In genomic region chr16:82293671-82294070, GRCh38 we compare ENCODE assay signal across 38 cellular contexts.
"Had no signal": no experiment of that assay in that cellular context is flagged by ENCODE, and none has a peak within 500 bp of the region (broad histone marks: within the 10 kb centered on the region; RNA-seq: fewer than 3 reads in every experiment).

No MANE protein-coding gene starts in this region.

- H3K27me3 ChIP-seq: adrenal gland, ascending aorta, body of pancreas, brain microvascular endothelial cell, breast epithelium had no signal

- H3K27ac ChIP-seq: adrenal gland, ascending aorta, body of pancreas, brain microvascular endothelial cell, breast epithelium, cardiac muscle cell had no signal

- H3K4me1 Mint-ChIP-seq: activated naive CD4-positive, alpha-beta T cell treated with anti-CD3 and anti-CD28 coated beads, Interleukin-2, amount 10 ng/mL, durations not matched to agents 7 days and 5 days; activated naive CD4-positive, alpha-beta T cell treated with anti-CD3 and anti-CD28 coated beads, Interleukin-2, amount 50 U/mL, for 24 hours; activated naive CD8-positive, alpha-beta T cell treated with anti-CD3 and anti-CD28 coated beads for 36 hours; activated naive CD8-positive, alpha-beta T cell treated with anti-CD3 and anti-CD28 coated beads, Interleukin-2, amount 10 ng/mL, durations not matched to agents 7 days and 5 days; activated naive CD8-positive, alpha-beta T cell treated with anti-CD3 and anti-CD28 coated beads, Interleukin-2, amount 50 U/mL, for 24 hours; activated T-helper 17 cell treated with anti-CD3 and anti-CD28 coated beads, Interleukin-2, amount 50 U/mL, for 72 hours; central memory CD8-positive, alpha-beta T cell had no signal

- H3K4me3 Mint-ChIP-seq: activated naive CD4-positive, alpha-beta T cell treated with anti-CD3 and anti-CD28 coated beads for 36 hours; activated naive CD4-positive, alpha-beta T cell treated with anti-CD3 and anti-CD28 coated beads, Interleukin-2, amount 10 ng/mL, durations not matched to agents 7 days and 5 days; activated naive CD4-positive, alpha-beta T cell treated with anti-CD3 and anti-CD28 coated beads, Interleukin-2, amount 50 U/mL, for 24 hours; activated naive CD8-positive, alpha-beta T cell; activated naive CD8-positive, alpha-beta T cell treated with anti-CD3 and anti-CD28 coated beads for 36 hours; activated naive CD8-positive, alpha-beta T cell treated with anti-CD3 and anti-CD28 coated beads, Interleukin-2, amount 10 ng/mL, durations not matched to agents 7 days and 5 days; activated naive CD8-positive, alpha-beta T cell treated with anti-CD3 and anti-CD28 coated beads, Interleukin-2, amount 50 U/mL, for 24 hours; activated T-cell treated with anti-CD3 and anti-CD28 coated beads, Interleukin-2, amount 50 U/mL, for 24 hours; activated T-cell treated with anti-CD3 and anti-CD28 coated beads, Interleukin-2, amount 50 U/mL, for 4 hours; activated T-cell treated with anti-CD3 and anti-CD28 coated beads, Interleukin-2, amount 50 U/mL, for 72 hours; activated T-helper 1 cell treated with anti-CD3 and anti-CD28 coated beads, Interleukin-12 subunit alpha, Interleukin-12 subunit beta, Interleukin-2, Interleukin-4 antibody, amounts not matched to agents 30 ng/mL and 10 ng/mL and 1 ng/mL, durations not matched to agents 14 hours and 24 hours and 36 hours; activated T-helper 17 cell treated with anti-CD3 and anti-CD28 coated beads, Interleukin-2, amount 50 U/mL, for 72 hours; brain; central memory CD8-positive, alpha-beta T cell had no signal

- H3K27ac Mint-ChIP-seq: activated naive CD4-positive, alpha-beta T cell treated with anti-CD3 and anti-CD28 coated beads for 36 hours; activated naive CD4-positive, alpha-beta T cell treated with anti-CD3 and anti-CD28 coated beads, Interleukin-2, amount 10 ng/mL, durations not matched to agents 7 days and 5 days; activated naive CD4-positive, alpha-beta T cell treated with anti-CD3 and anti-CD28 coated beads, Interleukin-2, amount 50 U/mL, for 24 hours; activated naive CD4-positive, alpha-beta T cell treated with anti-CD3 and anti-CD28 coated beads, Interleukin-2, amount 50 U/mL, for 72 hours; activated naive CD8-positive, alpha-beta T cell; activated naive CD8-positive, alpha-beta T cell treated with anti-CD3 and anti-CD28 coated beads for 36 hours; activated naive CD8-positive, alpha-beta T cell treated with anti-CD3 and anti-CD28 coated beads, Interleukin-2, amount 10 ng/mL, durations not matched to agents 7 days and 5 days; activated naive CD8-positive, alpha-beta T cell treated with anti-CD3 and anti-CD28 coated beads, Interleukin-2, amount 50 U/mL, for 24 hours; activated T-cell treated with anti-CD3 and anti-CD28 coated beads, Interleukin-2, amount 50 U/mL, for 24 hours; activated T-cell treated with anti-CD3 and anti-CD28 coated beads, Interleukin-2, amount 50 U/mL, for 72 hours; activated T-helper 1 cell treated with anti-CD3 and anti-CD28 coated beads, Interleukin-12 subunit alpha, Interleukin-12 subunit beta, Interleukin-2, Interleukin-4 antibody, amounts not matched to agents 30 ng/mL and 10 ng/mL and 1 ng/mL, durations not matched to agents 14 hours and 24 hours and 36 hours; activated T-helper 17 cell treated with anti-CD3 and anti-CD28 coated beads, Interleukin-2, amount 50 U/mL, for 72 hours; activated T-helper 2 cell treated with anti-CD3 and anti-CD28 coated beads, Interferon-gamma antibody, Interleukin-2, Interleukin-4, amounts not matched to agents 10 μg/mL and 5 μg/mL and 100 μg/mL, durations not matched to agents 14 hours and 24 hours and 36 hours; brain had no signal

- H3K36me3 Mint-ChIP-seq: activated naive CD4-positive, alpha-beta T cell treated with anti-CD3 and anti-CD28 coated beads, Interleukin-2, amount 10 ng/mL, durations not matched to agents 7 days and 5 days; activated naive CD4-positive, alpha-beta T cell treated with anti-CD3 and anti-CD28 coated beads, Interleukin-2, amount 50 U/mL, for 24 hours; activated naive CD4-positive, alpha-beta T cell treated with anti-CD3 and anti-CD28 coated beads, Interleukin-2, amount 50 U/mL, for 72 hours; activated naive CD8-positive, alpha-beta T cell; activated naive CD8-positive, alpha-beta T cell treated with anti-CD3 and anti-CD28 coated beads for 36 hours; activated naive CD8-positive, alpha-beta T cell treated with anti-CD3 and anti-CD28 coated beads, Interleukin-2, amount 10 ng/mL, durations not matched to agents 7 days and 5 days; brain had no signal

- H3K9me3 Mint-ChIP-seq: activated naive CD4-positive, alpha-beta T cell treated with anti-CD3 and anti-CD28 coated beads for 36 hours; activated naive CD4-positive, alpha-beta T cell treated with anti-CD3 and anti-CD28 coated beads, Interleukin-2, amount 10 ng/mL, durations not matched to agents 7 days and 5 days; activated naive CD4-positive, alpha-beta T cell treated with anti-CD3 and anti-CD28 coated beads, Interleukin-2, amount 50 U/mL, for 24 hours; activated naive CD4-positive, alpha-beta T cell treated with anti-CD3 and anti-CD28 coated beads, Interleukin-2, amount 50 U/mL, for 72 hours; activated naive CD8-positive, alpha-beta T cell treated with anti-CD3 and anti-CD28 coated beads for 36 hours; activated naive CD8-positive, alpha-beta T cell treated with anti-CD3 and anti-CD28 coated beads, Interleukin-2, amount 10 ng/mL, durations not matched to agents 7 days and 5 days; activated naive CD8-positive, alpha-beta T cell treated with anti-CD3 and anti-CD28 coated beads, Interleukin-2, amount 50 U/mL, for 24 hours; activated T-cell treated with anti-CD3 and anti-CD28 coated beads, Interleukin-2, amount 50 U/mL, for 24 hours; activated T-cell treated with anti-CD3 and anti-CD28 coated beads, Interleukin-2, amount 50 U/mL, for 4 hours; activated T-cell treated with anti-CD3 and anti-CD28 coated beads, Interleukin-2, amount 50 U/mL, for 72 hours; activated T-helper 1 cell treated with anti-CD3 and anti-CD28 coated beads, Interleukin-12 subunit alpha, Interleukin-12 subunit beta, Interleukin-2, Interleukin-4 antibody, amounts not matched to agents 30 ng/mL and 10 ng/mL and 1 ng/mL, durations not matched to agents 14 hours and 24 hours and 36 hours; activated T-helper 17 cell treated with anti-CD3 and anti-CD28 coated beads, Interleukin-2, amount 50 U/mL, for 72 hours; activated T-helper 2 cell treated with anti-CD3 and anti-CD28 coated beads, Interferon-gamma antibody, Interleukin-2, Interleukin-4, amounts not matched to agents 10 μg/mL and 5 μg/mL and 100 μg/mL, durations not matched to agents 14 hours and 24 hours and 36 hours; central memory CD8-positive, alpha-beta T cell had no signal

- ATAC-seq: activated naive CD4-positive, alpha-beta T cell treated with anti-CD3 and anti-CD28 coated beads, Interleukin-2, amount 50 U/mL, for 72 hours; activated naive CD8-positive, alpha-beta T cell treated with anti-CD3 and anti-CD28 coated beads, Interleukin-2, amount 50 U/mL, for 24 hours; activated T-cell treated with anti-CD3 and anti-CD28 coated beads, Interleukin-2, amount 50 U/mL, for 4 hours; activated T-cell treated with anti-CD3 and anti-CD28 coated beads, Interleukin-2, amount 50 U/mL, for 72 hours; activated T-helper 17 cell treated with anti-CD3 and anti-CD28 coated beads, Interleukin-2, amount 50 U/mL, for 72 hours; body of pancreas had no signal

- H3K4me1 ChIP-seq: adrenal gland, ascending aorta, body of pancreas, breast epithelium had no signal

- H3K9me3 ChIP-seq: adrenal gland, ascending aorta, body of pancreas, breast epithelium had no signal

- H3K36me3 ChIP-seq: adrenal gland, ascending aorta, brain microvascular endothelial cell, breast epithelium, cardiac muscle cell had no signal

- H3K4me3 ChIP-seq: adrenal gland, ascending aorta, body of pancreas, breast epithelium, cardiac muscle cell had no signal

- DNase-seq: activated effector memory CD4-positive, alpha-beta T cell treated with anti-CD3 and anti-CD28 coated beads, Interleukin-2, amount 50 U/mL, for 16 hours; activated effector memory CD4-positive, alpha-beta T cell treated with Interleukin-2 at 50 U/mL for 16 hours; activated gamma-delta T cell; activated gamma-delta T cell treated with Interleukin-2 at 50 U/mL for 16 hours; activated naive CD4-positive, alpha-beta T cell; activated naive CD4-positive, alpha-beta T cell treated with anti-CD3 and anti-CD28 coated beads for 36 hours; activated naive CD4-positive, alpha-beta T cell treated with anti-CD3 and anti-CD28 coated beads, Interleukin-2, amount 10 ng/mL, durations not matched to agents 7 days and 5 days; activated naive CD4-positive, alpha-beta T cell treated with anti-CD3 and anti-CD28 coated beads, Interleukin-2, amount 50 U/mL, for 16 hours; activated naive CD4-positive, alpha-beta T cell treated with Interleukin-2 at 50 U/mL for 16 hours; activated naive CD8-positive, alpha-beta T cell treated with anti-CD3 and anti-CD28 coated beads for 36 hours; activated naive CD8-positive, alpha-beta T cell treated with anti-CD3 and anti-CD28 coated beads, Interleukin-2, amount 10 ng/mL, durations not matched to agents 7 days and 5 days; activated naive CD8-positive, alpha-beta T cell treated with anti-CD3 and anti-CD28 coated beads, Interleukin-2, amount 50 U/mL, for 24 hours; activated T-cell treated with anti-CD3 and anti-CD28 coated beads, Interleukin-2, amount 50 U/mL, for 1 hour; activated T-cell treated with anti-CD3 and anti-CD28 coated beads, Interleukin-2, amount 50 U/mL, for 24 hours; activated T-cell treated with anti-CD3 and anti-CD28 coated beads, Interleukin-2, amount 50 U/mL, for 4 hours; activated T-cell treated with anti-CD3 and anti-CD28 coated beads, Interleukin-2, amount 50 U/mL, for 48 hours; activated T-cell treated with anti-CD3 and anti-CD28 coated beads, Interleukin-2, amount 50 U/mL, for 72 hours; adrenal gland; amniotic stem cell; amygdala; anterior cingulate cortex; aorta; body of pancreas; brain microvascular endothelial cell; caudate nucleus; central memory CD4-positive, alpha-beta T cell; cerebellar nuclear complex had no signal
